In the genomic region with DNA sequence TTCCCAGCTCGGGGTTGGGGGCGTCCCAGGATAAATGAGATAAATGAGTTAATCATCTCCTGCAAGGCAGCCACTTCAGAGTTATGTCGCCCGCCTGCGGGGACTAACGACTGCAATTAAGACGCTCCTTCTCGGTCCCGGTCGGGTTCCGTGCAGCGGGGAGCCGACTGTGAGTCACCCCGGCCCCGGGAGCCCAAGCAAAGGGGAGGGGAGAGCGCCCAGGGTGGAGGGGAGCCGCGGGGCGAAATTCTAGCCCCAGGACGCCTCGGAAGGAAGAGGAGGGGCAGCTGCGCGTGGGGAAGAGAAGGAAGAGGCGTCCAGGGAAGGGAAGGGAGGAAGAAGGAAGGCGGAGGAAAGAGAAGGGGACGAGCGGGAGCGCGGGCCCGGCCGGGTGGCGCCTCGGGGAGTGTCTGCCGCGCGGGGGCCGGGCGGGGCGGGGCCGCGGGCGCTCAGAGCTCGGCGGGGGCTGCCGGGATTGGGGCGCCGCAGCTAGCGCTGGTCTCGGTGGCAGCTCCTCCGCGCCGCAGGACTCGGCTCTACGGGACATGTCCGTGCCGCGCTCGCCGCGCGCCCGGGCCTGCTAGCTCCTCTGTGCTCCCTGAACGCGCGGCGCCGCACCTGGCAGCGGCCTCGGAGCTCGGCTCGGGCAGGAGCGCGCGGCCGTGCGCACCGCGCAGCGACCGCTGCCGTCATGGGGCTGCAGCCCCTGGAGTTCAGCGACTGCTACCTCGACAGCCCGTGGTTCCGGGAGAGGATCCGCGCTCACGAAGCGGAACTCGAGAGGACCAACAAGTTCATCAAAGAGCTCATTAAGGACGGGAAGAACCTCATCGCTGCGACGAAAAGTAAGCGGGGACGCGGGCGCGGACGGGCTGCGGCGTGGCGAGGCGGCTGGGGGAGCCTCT, we compare ENCODE assay signal across 1 cellular context.
TF ChIP-seq lines count a peak whose summit lies in the region.

TSS of gene ARHGAP10 (plus strand) at position 478 of the 905 bp plus-strand sequence. CDS start at position 692, 214 bp downstream.

TF ChIP-seq in K562, 482 proteins besides CTCF, POLR2A, EP300 and RAD21:
- TF ChIP-seq, protein P1, sequence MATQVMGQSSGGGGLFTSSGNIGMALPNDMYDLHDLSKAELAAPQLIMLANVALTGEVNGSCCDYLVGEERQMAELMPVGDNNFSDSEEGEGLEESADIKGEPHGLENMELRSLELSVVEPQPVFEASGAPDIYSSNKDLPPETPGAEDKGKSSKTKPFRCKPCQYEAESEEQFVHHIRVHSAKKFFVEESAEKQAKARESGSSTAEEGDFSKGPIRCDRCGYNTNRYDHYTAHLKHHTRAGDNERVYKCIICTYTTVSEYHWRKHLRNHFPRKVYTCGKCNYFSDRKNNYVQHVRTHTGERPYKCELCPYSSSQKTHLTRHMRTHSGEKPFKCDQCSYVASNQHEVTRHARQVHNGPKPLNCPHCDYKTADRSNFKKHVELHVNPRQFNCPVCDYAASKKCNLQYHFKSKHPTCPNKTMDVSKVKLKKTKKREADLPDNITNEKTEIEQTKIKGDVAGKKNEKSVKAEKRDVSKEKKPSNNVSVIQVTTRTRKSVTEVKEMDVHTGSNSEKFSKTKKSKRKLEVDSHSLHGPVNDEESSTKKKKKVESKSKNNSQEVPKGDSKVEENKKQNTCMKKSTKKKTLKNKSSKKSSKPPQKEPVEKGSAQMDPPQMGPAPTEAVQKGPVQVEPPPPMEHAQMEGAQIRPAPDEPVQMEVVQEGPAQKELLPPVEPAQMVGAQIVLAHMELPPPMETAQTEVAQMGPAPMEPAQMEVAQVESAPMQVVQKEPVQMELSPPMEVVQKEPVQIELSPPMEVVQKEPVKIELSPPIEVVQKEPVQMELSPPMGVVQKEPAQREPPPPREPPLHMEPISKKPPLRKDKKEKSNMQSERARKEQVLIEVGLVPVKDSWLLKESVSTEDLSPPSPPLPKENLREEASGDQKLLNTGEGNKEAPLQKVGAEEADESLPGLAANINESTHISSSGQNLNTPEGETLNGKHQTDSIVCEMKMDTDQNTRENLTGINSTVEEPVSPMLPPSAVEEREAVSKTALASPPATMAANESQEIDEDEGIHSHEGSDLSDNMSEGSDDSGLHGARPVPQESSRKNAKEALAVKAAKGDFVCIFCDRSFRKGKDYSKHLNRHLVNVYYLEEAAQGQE (CRISPR knock-in tag; IDR thresholded peaks at IDR 0.05; ENCODE audit: low read depth) = no peak
- TF ChIP-seq ZNF512 (tag; IDR thresholded peaks at IDR 0.05) = 0 out of 2 replicates have a peak, but pooled peaks have one; percentile 21
- TF ChIP-seq, protein P2, sequence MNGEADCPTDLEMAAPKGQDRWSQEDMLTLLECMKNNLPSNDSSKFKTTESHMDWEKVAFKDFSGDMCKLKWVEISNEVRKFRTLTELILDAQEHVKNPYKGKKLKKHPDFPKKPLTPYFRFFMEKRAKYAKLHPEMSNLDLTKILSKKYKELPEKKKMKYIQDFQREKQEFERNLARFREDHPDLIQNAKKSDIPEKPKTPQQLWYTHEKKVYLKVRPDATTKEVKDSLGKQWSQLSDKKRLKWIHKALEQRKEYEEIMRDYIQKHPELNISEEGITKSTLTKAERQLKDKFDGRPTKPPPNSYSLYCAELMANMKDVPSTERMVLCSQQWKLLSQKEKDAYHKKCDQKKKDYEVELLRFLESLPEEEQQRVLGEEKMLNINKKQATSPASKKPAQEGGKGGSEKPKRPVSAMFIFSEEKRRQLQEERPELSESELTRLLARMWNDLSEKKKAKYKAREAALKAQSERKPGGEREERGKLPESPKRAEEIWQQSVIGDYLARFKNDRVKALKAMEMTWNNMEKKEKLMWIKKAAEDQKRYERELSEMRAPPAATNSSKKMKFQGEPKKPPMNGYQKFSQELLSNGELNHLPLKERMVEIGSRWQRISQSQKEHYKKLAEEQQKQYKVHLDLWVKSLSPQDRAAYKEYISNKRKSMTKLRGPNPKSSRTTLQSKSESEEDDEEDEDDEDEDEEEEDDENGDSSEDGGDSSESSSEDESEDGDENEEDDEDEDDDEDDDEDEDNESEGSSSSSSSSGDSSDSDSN (IDR thresholded peaks at IDR 0.05; ENCODE audit: borderline replicate concordance in 1 of 2, low read depth in 2 of 2, low read length in 2 of 2) = 0 out of 4 replicates have a peak, but pooled peaks of 1 of the 2 experiments have one; percentile 25
- TF ChIP-seq TCF7 (IDR thresholded peaks at IDR 0.05; ENCODE audit: borderline replicate concordance) = no peak
- peak; percentile 43; the same call in 1 of the 2 replicates for TF ChIP-seq ZNF263 (CRISPR knock-in tag; IDR thresholded peaks at IDR 0.05; ENCODE audit: borderline replicate concordance)
- TF ChIP-seq CXXC5 (CRISPR knock-in tag; IDR thresholded peaks at IDR 0.05) = 0 out of 2 replicates have a peak, but pooled peaks have one; percentile 9
- TF ChIP-seq FOSL1 (tag; conservative IDR thresholded peaks at IDR 0.05) = 0 out of 2 replicates have a peak, but pooled peaks have one; percentile 25
- no peak for TF ChIP-seq LEF1 (IDR thresholded peaks at IDR 0.05)
